Comparison of ENCODE assay signal across 13 cellular contexts in genomic region chr16:11252482-11252931, GRCh38. TPM values are rescaled to one million over a fixed set of nuclear protein-coding genes. Genes with fewer than 3 reads are reported as not detected.
DNase-seq lines count a peak whose midpoint lies in the region; ATAC-seq and TF ChIP-seq lines count a peak whose summit lies in the region.
"Had no signal": no experiment of that assay in that cellular context is flagged by ENCODE, and none has a peak within 500 bp of the region (broad histone marks: within the 10 kb centered on the region; RNA-seq: fewer than 3 reads in every experiment).

No MANE protein-coding gene starts in this region.

- intact Hi-C loops in CD4-positive, alpha-beta T cell (cut with DNase I, micrococcal nuclease): loop anchor here (2.0 to 10.0 kb wide), 4 partner anchors 20 to 662 kb away; partner anchors contain the start of gene GSPT1 (in 1 of the 2)

- no peak for DNase-seq in CD4-positive, alpha-beta T cell
- no peak for DNase-seq in activated naive CD4-positive, alpha-beta T cell treated with anti-CD3 and anti-CD28 coated beads, Interleukin-2, amount 50 U/mL, for 72 hours (ENCODE audit: low spot score in 2 of 2)
- DNase-seq in naive thymus-derived CD8-positive, alpha-beta T cell: no peak
- DNase-seq in right atrium auricular region (ENCODE audit: low spot score) (no peak), NCI-H2107 treated with DMSO at 0.1 percent for 48 hours (lab: John Stamatoyannopoulos, UW; ENCODE audit: unreplicated experiment) (no peak)
- DNase-seq: NCI-H524 treated with DMSO at 0.1 percent for 48 hours, SIG-M5 had no signal

- POLR2A ChIA-PET in CD4-positive, alpha-beta T cell (lab: Charles Lee): interaction anchor here (0.6 to 8.5 kb wide), 12 partner anchors 12 to 490 kb away, joined by 3 to 195 read pairs (median 4); partner anchors contain the start of gene TXNDC11
- POLR2A ChIA-PET in naive thymus-derived CD8-positive, alpha-beta T cell (lab: Charles Lee): interaction anchor here (0.6 to 1.9 kb wide), 5 partner anchors 20 to 104 kb away, joined by 3 to 19 read pairs (median 4); no protein-coding TSS in a partner anchor

- H3K27me3 Mint-ChIP-seq in CD4-positive, alpha-beta T cell: no peaks in the 10 kb centered on the region
- no peaks in the 10 kb centered on the region for H3K27me3 Mint-ChIP-seq in IgD-negative memory B cell
- no peaks in the 10 kb centered on the region for H3K27me3 Mint-ChIP-seq in naive thymus-derived CD8-positive, alpha-beta T cell

- CTCF ChIA-PET in CD4-positive, alpha-beta T cell (lab: Charles Lee): interaction anchor here (1.1 to 1.6 kb wide), 5 partner anchors 17 to 288 kb away, joined by 3 to 8 read pairs (median 4); no protein-coding TSS in a partner anchor

- H3K27ac ChIP-seq in CD4-positive, alpha-beta T cell (ENCODE audit: low read depth, low read length): peak overlapping the region; percentile 18
- H3K27ac ChIP-seq in right atrium auricular region: no peak overlapping the region

- H3K9me3 ChIP-seq in CD4-positive, alpha-beta T cell (ENCODE audit: control insufficient read depth, low read length): no peaks in the 10 kb centered on the region
- H3K9me3 ChIP-seq in right atrium auricular region: no peaks in the 10 kb centered on the region

- H3K9me3 Mint-ChIP-seq in CD4-positive, alpha-beta T cell: no peaks in the 10 kb centered on the region
- no peaks in the 10 kb centered on the region for H3K9me3 Mint-ChIP-seq in IgD-negative memory B cell
- no peaks in the 10 kb centered on the region for H3K9me3 Mint-ChIP-seq in activated naive CD4-positive, alpha-beta T cell treated with anti-CD3 and anti-CD28 coated beads, Interleukin-2, amount 50 U/mL, for 72 hours
- no peaks in the 10 kb centered on the region for H3K9me3 Mint-ChIP-seq in naive thymus-derived CD8-positive, alpha-beta T cell

- peaks cover 0 to 19% of the 10 kb centered on the region in 2 donors for H3K4me1 ChIP-seq in right atrium auricular region

- H3K27me3 ChIP-seq in CD4-positive, alpha-beta T cell (ENCODE audit: control insufficient read depth, insufficient read depth, low read length): no peaks in the 10 kb centered on the region
- H3K27me3 ChIP-seq in right atrium auricular region: no peaks in the 10 kb centered on the region

- H3K4me3 Mint-ChIP-seq in CD4-positive, alpha-beta T cell: peak overlapping the region; percentile 81
- H3K4me3 Mint-ChIP-seq in IgD-negative memory B cell: peak overlapping the region; percentile 52 to 95 (median 71)
- peak overlapping the region; percentile 74 to 95 (median 85) for H3K4me3 Mint-ChIP-seq in naive thymus-derived CD8-positive, alpha-beta T cell

- H3K36me3 Mint-ChIP-seq in CD4-positive, alpha-beta T cell (ENCODE audit: low read depth): peaks cover 32% of the 10 kb centered on the region
- H3K36me3 Mint-ChIP-seq in IgD-negative memory B cell: peaks cover 3% of the 10 kb centered on the region
- H3K36me3 Mint-ChIP-seq in activated naive CD4-positive, alpha-beta T cell treated with anti-CD3 and anti-CD28 coated beads, Interleukin-2, amount 50 U/mL, for 72 hours: peaks cover 30 to 49% of the 10 kb centered on the region in 2 donors
- peaks cover 0 to 16% (median 3%) of the 10 kb centered on the region in 3 donors for H3K36me3 Mint-ChIP-seq in naive thymus-derived CD8-positive, alpha-beta T cell

- no peak for TF ChIP-seq CTCF in CD4-positive, alpha-beta T cell (IDR thresholded peaks at IDR 0.05)
- no peak for TF ChIP-seq CTCF in right atrium auricular region (IDR thresholded peaks at IDR 0.05)

- peaks cover 43% of the 10 kb centered on the region for H3K4me1 Mint-ChIP-seq in CD4-positive, alpha-beta T cell (ENCODE audit: low read depth)
- peaks cover 23 to 33% (median 31%) of the 10 kb centered on the region in 3 donors for H3K4me1 Mint-ChIP-seq in IgD-negative memory B cell
- peaks cover 26 to 51% (median 48%) of the 10 kb centered on the region in 4 donors for H3K4me1 Mint-ChIP-seq in naive thymus-derived CD8-positive, alpha-beta T cell

- H3K4me3 ChIP-seq in right atrium auricular region: no peak overlapping the region

- no peaks in the 10 kb centered on the region for H3K36me3 ChIP-seq in right atrium auricular region

- ATAC-seq in CD4-positive, alpha-beta T cell (ENCODE audit: poor library complexity): no peak
- ATAC-seq in activated naive CD4-positive, alpha-beta T cell treated with anti-CD3 and anti-CD28 coated beads, Interleukin-2, amount 50 U/mL, for 72 hours: no peak
- no peak for ATAC-seq in naive thymus-derived CD8-positive, alpha-beta T cell
- ATAC-seq in GM21390 (IDR thresholded peaks at IDR 0.05; ENCODE audit: unreplicated experiment) (no peak), HG03469 (IDR thresholded peaks at IDR 0.05; ENCODE audit: unreplicated experiment) (no peak)

- peak overlapping the region; percentile 84 for H3K27ac Mint-ChIP-seq in CD4-positive, alpha-beta T cell
- peak overlapping the region in 2 of 3 donors; percentile 95 to 98 for H3K27ac Mint-ChIP-seq in IgD-negative memory B cell
- H3K27ac Mint-ChIP-seq in activated naive CD4-positive, alpha-beta T cell treated with anti-CD3 and anti-CD28 coated beads, Interleukin-2, amount 50 U/mL, for 72 hours: peak overlapping the region; percentile 97 to 98
- H3K27ac Mint-ChIP-seq in naive thymus-derived CD8-positive, alpha-beta T cell: peak overlapping the region; percentile 86 to 97 (median 92)

RNA-seq across cellular contexts. Expression of gene SOCS1, which starts 3.5 kb away (rescaled TPM):
- total RNA-seq in CD4-positive, alpha-beta T cell: 10 to 100 TPM; 71.3 to 71.4 TPM
- 39.1 TPM for polyA plus RNA-seq in IgD-negative memory B cell
- total RNA-seq in activated naive CD4-positive, alpha-beta T cell treated with anti-CD3 and anti-CD28 coated beads, Interleukin-2, amount 50 U/mL, for 72 hours: 100 to 1,000 TPM in 1 of 2 donors, 10 to 100 TPM in 1; 57.0 to 123 TPM
- 10 to 100 TPM; 15.8 to 16.5 TPM for total RNA-seq in naive thymus-derived CD8-positive, alpha-beta T cell
- polyA plus RNA-seq in naive thymus-derived CD8-positive, alpha-beta T cell: 10 to 100 TPM; 13.5 to 24.0 (median 13.5) TPM
- 1 to 10 TPM; 4.7 to 5.5 TPM for total RNA-seq in right atrium auricular region

RNA-seq across cellular contexts. Expression of gene TNP2, which starts 16.6 kb away (rescaled TPM):
- not detected for total RNA-seq in CD4-positive, alpha-beta T cell
- not detected for polyA plus RNA-seq in IgD-negative memory B cell
- total RNA-seq in activated naive CD4-positive, alpha-beta T cell treated with anti-CD3 and anti-CD28 coated beads, Interleukin-2, amount 50 U/mL, for 72 hours: not detected
- not detected for total RNA-seq in naive thymus-derived CD8-positive, alpha-beta T cell
- not detected for polyA plus RNA-seq in naive thymus-derived CD8-positive, alpha-beta T cell
- not detected for total RNA-seq in right atrium auricular region
- total RNA-seq: endothelial cell of umbilical vein, MCF 10A had no signal
- polyA plus RNA-seq: BJ, endothelial cell of umbilical vein had no signal

RNA-seq across cellular contexts. Expression of gene PRM3, which starts 20.9 kb away (rescaled TPM):
- not detected for total RNA-seq in CD4-positive, alpha-beta T cell
- polyA plus RNA-seq in IgD-negative memory B cell: not detected
- total RNA-seq in activated naive CD4-positive, alpha-beta T cell treated with anti-CD3 and anti-CD28 coated beads, Interleukin-2, amount 50 U/mL, for 72 hours: not detected
- total RNA-seq in naive thymus-derived CD8-positive, alpha-beta T cell: not detected
- polyA plus RNA-seq in naive thymus-derived CD8-positive, alpha-beta T cell: not detected
- total RNA-seq in right atrium auricular region: not detected
- total RNA-seq: endothelial cell of umbilical vein, MCF 10A had no signal
- polyA plus RNA-seq: BJ, endothelial cell of umbilical vein had no signal

RNA-seq across cellular contexts. Expression of gene PRM2, which starts 23.8 kb away (rescaled TPM):
- not detected for total RNA-seq in CD4-positive, alpha-beta T cell
- not detected for polyA plus RNA-seq in IgD-negative memory B cell
- not detected for total RNA-seq in activated naive CD4-positive, alpha-beta T cell treated with anti-CD3 and anti-CD28 coated beads, Interleukin-2, amount 50 U/mL, for 72 hours
- not detected for total RNA-seq in naive thymus-derived CD8-positive, alpha-beta T cell
- polyA plus RNA-seq in naive thymus-derived CD8-positive, alpha-beta T cell: not detected
- not detected for total RNA-seq in right atrium auricular region
- total RNA-seq: endothelial cell of umbilical vein, MCF 10A had no signal
- polyA plus RNA-seq: BJ, endothelial cell of umbilical vein had no signal

RNA-seq across cellular contexts. Expression of gene PRM1, which starts 28.6 kb away (rescaled TPM):
- not detected for total RNA-seq in CD4-positive, alpha-beta T cell
- polyA plus RNA-seq in IgD-negative memory B cell: not detected
- total RNA-seq in activated naive CD4-positive, alpha-beta T cell treated with anti-CD3 and anti-CD28 coated beads, Interleukin-2, amount 50 U/mL, for 72 hours: not detected
- not detected for total RNA-seq in naive thymus-derived CD8-positive, alpha-beta T cell
- not detected for polyA plus RNA-seq in naive thymus-derived CD8-positive, alpha-beta T cell
- not detected for total RNA-seq in right atrium auricular region
- total RNA-seq: endothelial cell of umbilical vein, MCF 10A had no signal
- polyA plus RNA-seq: BJ, endothelial cell of umbilical vein had no signal
